Comparison of ENCODE assay signal across 8 cellular contexts in the genomic region with DNA sequence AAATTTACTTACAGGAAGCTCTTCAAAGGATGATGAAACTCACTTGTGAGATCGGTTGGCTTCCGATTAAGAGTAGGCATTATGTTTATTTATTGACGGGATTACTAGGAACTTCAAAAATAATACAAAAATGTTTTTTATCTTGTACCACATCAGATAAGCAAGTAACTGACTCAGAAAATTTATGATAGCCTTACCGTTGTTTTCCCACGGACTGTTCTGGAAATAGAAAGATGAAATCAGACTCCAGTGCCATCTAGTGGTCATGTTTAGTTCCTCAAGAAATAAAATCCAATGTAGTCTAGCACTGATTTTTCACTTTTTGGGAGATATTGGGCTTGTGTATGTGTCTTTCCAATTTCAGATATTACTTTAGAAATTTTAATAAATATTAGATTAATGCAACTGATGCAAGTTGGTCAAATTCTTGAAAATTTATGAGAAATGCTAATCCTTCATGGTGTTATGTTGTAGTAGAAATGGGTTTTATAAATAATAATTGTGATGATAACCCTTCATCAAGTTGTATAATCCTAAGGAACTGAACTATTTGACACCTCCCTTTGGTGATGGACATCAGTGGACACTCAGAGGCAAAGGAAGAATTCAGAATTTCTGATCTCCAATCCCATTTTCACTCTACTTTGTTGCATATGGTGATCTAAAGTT.
DNase-seq lines count a peak whose midpoint lies in the region; ATAC-seq and TF ChIP-seq lines count a peak whose summit lies in the region.

No MANE protein-coding gene starts in this region.

- peaks cover 19% of the 10 kb centered on the region for H3K4me1 Mint-ChIP-seq in nephron

- peak overlapping the region in 1 of 3 experiments; percentile 15 for H3K4me3 Mint-ChIP-seq in nephron

- H3K9me3 Mint-ChIP-seq in nephron: peaks cover 2% of the 10 kb centered on the region

- DNase-seq in NCI-H187 treated with DMSO at 0.1 percent for 48 hours (lab: John Stamatoyannopoulos, UW) (peak; percentile 5), NCI-H187 (lab: John Stamatoyannopoulos, UW) (no peak), Kasumi-1 (lab: John Stamatoyannopoulos, UW) (peak; percentile 77 to 85), SKM-1 (lab: John Stamatoyannopoulos, UW; ENCODE audit: unreplicated experiment) (peak; percentile 53), GOT3 (lab: John Stamatoyannopoulos, UW) (no peak)

- H3K36me3 Mint-ChIP-seq in nephron (ENCODE audit: low read depth): no peaks in the 10 kb centered on the region

- ATAC-seq in esophagus mucosa (peak; percentile 50), HG03108 (IDR thresholded peaks at IDR 0.05; ENCODE audit: unreplicated experiment) (no peak)

- TF ChIP-seq CTCF in nephron (IDR thresholded peaks at IDR 0.05; ENCODE audit: unreplicated experiment in 3 of 3): peak; percentile 73 to 80 (median 76)

- H3K27ac Mint-ChIP-seq in nephron: peak overlapping the region; percentile 45 to 83 (median 53)

- no peaks in the 10 kb centered on the region for H3K27me3 Mint-ChIP-seq in nephron (ENCODE audit: low read depth)

Comparison
In these comparisons a context has a peak if more than half of its experiments do, and no peak if none do; other contexts are left out.
1. DNase-seq: peak in NCI-H187 treated with DMSO at 0.1 percent for 48 hours (single experiment), Kasumi-1 (2 of 2) and SKM-1 (single experiment); none in NCI-H187 (0 of 2) and GOT3 (single experiment).